Comparison of ENCODE assay signal across 8 cellular contexts in the genomic region with DNA sequence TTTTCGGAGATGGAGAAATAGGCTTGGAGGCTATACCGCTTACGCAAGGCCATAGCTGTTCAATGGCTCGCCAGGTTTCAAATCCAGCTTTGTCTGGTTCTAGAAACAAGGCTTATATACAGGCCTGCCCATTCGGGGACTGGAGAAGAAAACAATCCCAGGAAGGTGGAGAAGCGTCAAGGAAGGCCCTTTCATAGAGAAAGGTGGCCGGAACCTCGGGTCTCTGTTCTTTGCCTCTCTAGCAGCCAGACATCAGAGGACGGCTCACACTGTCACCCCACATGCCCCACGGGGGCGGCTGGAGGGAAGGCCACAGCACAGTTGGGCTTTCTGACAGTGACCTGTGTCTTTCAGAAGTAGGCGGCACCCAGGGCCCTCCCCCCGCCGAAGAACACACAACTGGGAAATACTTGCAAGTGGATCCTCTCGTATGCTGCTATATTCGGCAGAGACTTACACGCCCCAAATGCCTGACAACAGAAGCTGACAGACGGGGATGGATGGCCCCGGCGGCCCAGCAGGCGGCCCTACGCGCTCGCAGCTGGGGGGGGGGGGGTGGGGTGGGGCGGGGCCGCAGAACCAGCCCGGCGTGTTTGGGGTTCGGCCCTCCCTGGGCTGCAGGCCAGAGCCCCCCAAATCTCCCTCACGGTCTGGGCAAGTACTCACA. TPM values are rescaled to one million over a fixed set of nuclear protein-coding genes. Genes with fewer than 3 reads are reported as not detected.
DNase-seq lines count a peak whose midpoint lies in the region; ATAC-seq, FAIRE-seq and TF ChIP-seq lines count a peak whose summit lies in the region.

No MANE protein-coding gene starts in this region.

- no peak overlapping the region for H4K8ac ChIP-seq in mesendoderm (ENCODE audit: low read depth, low read length)

- peaks cover 52 to 83% of the 10 kb centered on the region in 2 experiments for H3K4me1 ChIP-seq in HCT116 (ENCODE audit: control insufficient read depth in 1 of 2, insufficient read depth in 2 of 2, low read length in 2 of 2)
- peaks cover 38% of the 10 kb centered on the region for H3K4me1 ChIP-seq in endothelial cell of umbilical vein (ENCODE audit: control insufficient read depth, extremely low read depth, insufficient read depth, low read length)
- H3K4me1 ChIP-seq in mesendoderm (ENCODE audit: control insufficient read depth, low read depth, low read length) = peaks cover 17% of the 10 kb centered on the region

- H2BK120ac ChIP-seq in mesendoderm (ENCODE audit: low read depth, low read length) = peak overlapping the region; percentile 9

- H2BK15ac ChIP-seq in mesendoderm (replicated peaks; ENCODE audit: low read depth) = no peak overlapping the region

- no peak overlapping the region for H4K5ac ChIP-seq in mesendoderm (ENCODE audit: low read length)

- H4K20me1 ChIP-seq in HCT116 (ENCODE audit: insufficient read depth) (no peaks in the 10 kb centered on the region), endothelial cell of umbilical vein (replicated peaks; ENCODE audit: control insufficient read depth, extremely low read depth, insufficient read depth, low read length) (no peaks in the 10 kb centered on the region)

- H2AK5ac ChIP-seq in mesendoderm (ENCODE audit: low read length) = peak overlapping the region; percentile 55

- H3K9me3 ChIP-seq in HCT116 (ENCODE audit: control insufficient read depth in 1 of 2, insufficient read depth in 1 of 2, low read depth in 1 of 2, low read length in 2 of 2) (no peaks in the 10 kb centered on the region), endothelial cell of umbilical vein (replicated peaks; ENCODE audit: control insufficient read depth, insufficient read depth, low read length) (no peaks in the 10 kb centered on the region)

- RAD21 ChIA-PET in HCT116 (lab: Charles Lee; ENCODE audit: low non-redundant PET in 1 of 2, low total read pairs in 2 of 2, uncharacterized antibody in 2 of 2, unreplicated experiment in 2 of 2) = interaction anchor here in 1 of 2 experiments (1.3 kb wide), 1 partner anchor 89 kb away, joined by 3 read pairs; a partner anchor contains a TSS

- TF ChIP-seq RAD21 in HCT116 (IDR thresholded peaks at IDR 0.05; ENCODE audit: low read depth) = no peak

- DNase-seq in BJ (ENCODE audit: low read depth) = no peak
- DNase-seq in HCT116 (ENCODE audit: low read depth, low spot score) = peak; percentile 75
- DNase-seq in NCI-H510A (lab: John Stamatoyannopoulos, UW) = peak; percentile 91
- DNase-seq in activated CD4-positive, alpha-beta T cell treated with anti-CD3 and anti-CD28 coated beads, Interleukin-2, amount 50 U/mL, for 48 hours = peak; percentile 66 to 77
- DNase-seq in endothelial cell of umbilical vein (ENCODE audit: low read depth, low spot score) = peak; percentile 51
- peak; percentile 93 for DNase-seq in mesendoderm
- DNase-seq in substantia nigra (lab: John Stamatoyannopoulos, UW) = peak in 42 of 49 donors; percentile 12 to 80 (median 48)

- peaks cover 5% of the 10 kb centered on the region for H3K79me1 ChIP-seq in mesendoderm (ENCODE audit: low read length)

- WGBS in mesendoderm (ENCODE audit: extremely low coverage, insufficient coverage, low lambda C conversion rate) = no CpG with 5 or more reads among the region's 30 CpGs

- CTCF ChIA-PET in BJ (lab: Yijun Ruan, JAX) (interaction anchor here (1.0 to 14.8 kb wide), 4 partner anchors 8 to 108 kb away, joined by 3 to 467 read pairs (median 25); a partner anchor contains a TSS), HCT116 (lab: Charles Lee) (interaction anchor here (6.9 kb wide), 1 partner anchor 12 kb away, joined by 149 read pairs; no protein-coding TSS in a partner anchor), endothelial cell of umbilical vein (lab: Charles Lee) (interaction anchor here (12.7 kb wide), 1 partner anchor 9 kb away, joined by 774 read pairs; a partner anchor contains a TSS)

- POLR2A ChIA-PET in BJ (lab: Charles Lee) (no interaction called here), HCT116 (lab: Charles Lee) (interaction anchor here (0.8 to 2.6 kb wide), 2 partner anchors 13 to 89 kb away, joined by 3 to 9 read pairs; no protein-coding TSS in a partner anchor), endothelial cell of umbilical vein (lab: Charles Lee) (no interaction called here)

- peak overlapping the region; percentile 65 for H3K4ac ChIP-seq in mesendoderm (ENCODE audit: low read depth, low read length)

- H3K18ac ChIP-seq in mesendoderm (ENCODE audit: low read length) = peak overlapping the region; percentile 100

- H3K23ac ChIP-seq in mesendoderm (ENCODE audit: low read length) = no peak overlapping the region

- peaks cover 33% of the 10 kb centered on the region for H3K79me2 ChIP-seq in HCT116 (ENCODE audit: insufficient read depth, low read length)
- H3K79me2 ChIP-seq in endothelial cell of umbilical vein (ENCODE audit: control insufficient read depth, insufficient read depth, low read length) = peaks cover 42% of the 10 kb centered on the region
- peaks cover 40% of the 10 kb centered on the region for H3K79me2 ChIP-seq in mesendoderm (ENCODE audit: control insufficient read depth, insufficient read depth, low read length)

- ATAC-seq in HCT116 (peak; percentile 15), GM21423 (IDR thresholded peaks at IDR 0.05; ENCODE audit: unreplicated experiment) (no peak)

- no peak overlapping the region for H2AFZ ChIP-seq in HCT116 (ENCODE audit: low read depth, low read length, poor library complexity, severe bottlenecking)
- H2AFZ ChIP-seq in endothelial cell of umbilical vein (ENCODE audit: low read depth, low read length) = no peak overlapping the region

- H3K36me3 ChIP-seq in BJ (ENCODE audit: control insufficient read depth, insufficient read depth, low read length) (peaks cover 6% of the 10 kb centered on the region), HCT116 (ENCODE audit: control insufficient read depth in 1 of 2, insufficient read depth in 2 of 2, low read length in 2 of 2) (no peaks in the 10 kb centered on the region), endothelial cell of umbilical vein (ENCODE audit: control insufficient read depth in 2 of 2, extremely low read depth in 1 of 2, insufficient read depth in 2 of 2, low read length in 2 of 2) (peaks cover 2 to 16% of the 10 kb centered on the region in 2 experiments), mesendoderm (ENCODE audit: control insufficient read depth, insufficient read depth, low read length) (no peaks in the 10 kb centered on the region)

- H3K9me1 ChIP-seq in endothelial cell of umbilical vein (replicated peaks; ENCODE audit: control insufficient read depth, extremely low read depth, insufficient read depth, low read length) = no peaks in the 10 kb centered on the region

- peak; percentile 67 for FAIRE-seq in endothelial cell of umbilical vein (lab: Jason Lieb, UNC)

- H3K4me2 ChIP-seq in HCT116 (ENCODE audit: low read length) (peak overlapping the region; percentile 99), endothelial cell of umbilical vein (ENCODE audit: insufficient read depth, low read length) (peak overlapping the region; percentile 56), mesendoderm (ENCODE audit: low read length) (peak overlapping the region; percentile 80)

- intact Hi-C loops in HCT116 (cut with micrococcal nuclease) (no loop called here), endothelial cell of umbilical vein (cut with micrococcal nuclease) (loop anchor here (5.0 kb wide), 1 partner anchor 172 kb away; a partner anchor contains a TSS)

- no peak for TF ChIP-seq POLR2A in HCT116 (IDR thresholded peaks at IDR 0.05; ENCODE audit: borderline replicate concordance, extremely low read depth, insufficient read depth, insufficient read length)
- TF ChIP-seq POLR2A in endothelial cell of umbilical vein (IDR thresholded peaks at IDR 0.05; ENCODE audit: low read depth, low read length) = no peak

- peak overlapping the region; percentile 100 for H3K27ac ChIP-seq in HCT116 (ENCODE audit: low read depth, low read length)
- peak overlapping the region; percentile 93 for H3K27ac ChIP-seq in endothelial cell of umbilical vein (ENCODE audit: insufficient read depth, low read depth, low read length)
- peak overlapping the region; percentile 100 for H3K27ac ChIP-seq in mesendoderm (ENCODE audit: low read depth, low read length)
- H3K27ac ChIP-seq in substantia nigra (ENCODE audit: low read depth, low read length, poor library complexity, severe bottlenecking) = peak overlapping the region; percentile 100

- H3K4me3 ChIP-seq in BJ (ENCODE audit: low read depth, low read length) (peak overlapping the region; percentile 79), HCT116 (replicated peaks in 1 of 2; ENCODE audit: low read depth in 1 of 2, low read length in 2 of 2) (peak overlapping the region; percentile 45 to 66), endothelial cell of umbilical vein (replicated peaks in 1 of 3; ENCODE audit: insufficient read depth in 1 of 3, low read depth in 1 of 3, low read length in 3 of 3) (peak overlapping the region; percentile 12 to 79 (median 59)), mesendoderm (ENCODE audit: low read length) (peak overlapping the region; percentile 67)

- BruUV-seq in HCT116 (replicated peaks; lab: Mats Ljungman, UMichigan) (no TSS peak), endothelial cell of umbilical vein (replicated peaks; lab: Mats Ljungman, UMichigan) (no TSS peak)

- no peaks in the 10 kb centered on the region for H3K27me3 ChIP-seq in BJ (ENCODE audit: control insufficient read depth, insufficient read depth, low read length)
- H3K27me3 ChIP-seq in HCT116 (ENCODE audit: insufficient read depth, low read length) = no peaks in the 10 kb centered on the region
- H3K27me3 ChIP-seq in endothelial cell of umbilical vein (ENCODE audit: control insufficient read depth in 2 of 2, insufficient read depth in 2 of 2, low read length in 2 of 2) = no peaks in the 10 kb centered on the region
- H3K27me3 ChIP-seq in mesendoderm (ENCODE audit: insufficient read depth, low read length, poor library complexity) = no peaks in the 10 kb centered on the region

- dilution Hi-C loops in endothelial cell of umbilical vein (cut with MboI; ENCODE audit: extremely low pct_ligation_motif_present, low sequenced_read_pairs) = no loop called here

- peak overlapping the region; percentile 94 for H3K56ac ChIP-seq in mesendoderm (ENCODE audit: low read length)

- no peaks in the 10 kb centered on the region for H3K9me2 ChIP-seq in HCT116 (ENCODE audit: insufficient read depth)

- peak overlapping the region; percentile 98 for H3K9ac ChIP-seq in HCT116 (ENCODE audit: low read length)
- H3K9ac ChIP-seq in endothelial cell of umbilical vein (replicated peaks; ENCODE audit: extremely low read depth, insufficient read depth, low read length) = peak overlapping the region; percentile 98
- peak overlapping the region; percentile 99 for H3K9ac ChIP-seq in mesendoderm (ENCODE audit: low read length)

- TF ChIP-seq CTCF in BJ (IDR thresholded peaks at IDR 0.05; ENCODE audit: insufficient read depth, low read depth, low read length) = no peak; the same call in 1 of the 2 replicates
- no peak for TF ChIP-seq CTCF in HCT116 (IDR thresholded peaks at IDR 0.05 in 2 of 3, conservative IDR thresholded peaks at IDR 0.05 in 1 of 3; ENCODE audit: borderline replicate concordance in 1 of 3, insufficient read depth in 1 of 3, low read depth in 2 of 3, low read length in 2 of 3)
- TF ChIP-seq CTCF in endothelial cell of umbilical vein (IDR thresholded peaks at IDR 0.05; ENCODE audit: extremely low read depth in 1 of 2, insufficient read depth in 1 of 2, low read depth in 1 of 2, low read length in 2 of 2) = no peak

- peak overlapping the region; percentile 87 for H2BK5ac ChIP-seq in mesendoderm (ENCODE audit: low read length)

RNA-seq across cellular contexts. Expression of a gene that starts 4.5 kb away (rescaled TPM):
- polyA plus RNA-seq in BJ (2011; rRNA removed) = 0.85 and 0.89 TPM in 2 replicates
- 2.0 and 4.1 TPM in 2 replicates for polyA minus RNA-seq in BJ (2011; rRNA and poly(A)+ RNA removed)
- total RNA-seq in HCT116 (2021; ENCODE audit: unreplicated experiment) = 17.5 TPM
- 6.6 and 7.3 TPM in 2 replicates for polyA plus RNA-seq in HCT116 (2012)
- total RNA-seq in endothelial cell of umbilical vein = 27.0 and 28.1 TPM in 2 replicates
- polyA plus RNA-seq in endothelial cell of umbilical vein = 2.3 and 2.6 TPM in 2 replicates
- polyA plus RNA-seq in endothelial cell of umbilical vein (2011; cell fraction: cytosol; rRNA removed) = 3.2 TPM in 2 replicates
- polyA plus RNA-seq in endothelial cell of umbilical vein (2011; cell fraction: nucleus; rRNA removed) = 6.7 and 7.0 TPM in 2 replicates
- 8.4 and 9.7 TPM in 2 replicates for polyA plus RNA-seq in endothelial cell of umbilical vein (2012)
- polyA minus RNA-seq in endothelial cell of umbilical vein = 3.3 and 4.1 TPM in 2 replicates
- 8.3 TPM for polyA minus RNA-seq in endothelial cell of umbilical vein (2011; cell fraction: cytosol; rRNA and poly(A)+ RNA removed)
- polyA minus RNA-seq in endothelial cell of umbilical vein (2011; cell fraction: nucleus; rRNA and poly(A)+ RNA removed) = 3.2 and 7.0 TPM in 2 replicates
- 11.4 TPM for polyA plus RNA-seq in mesendoderm (2013, experiment 1 of 2)
- 11.6 TPM for polyA plus RNA-seq in mesendoderm (2013, experiment 2 of 2)

RNA-seq across cellular contexts. Expression of a gene that starts 5.8 kb away (rescaled TPM):
- polyA plus RNA-seq in BJ (2011; rRNA removed) = 2.7 and 3.0 TPM in 2 replicates
- polyA minus RNA-seq in BJ (2011; rRNA and poly(A)+ RNA removed) = 7.6 and 8.2 TPM in 2 replicates
- total RNA-seq in HCT116 (2021; ENCODE audit: unreplicated experiment) = 116 TPM
- 93.4 and 134 TPM in 2 replicates for polyA plus RNA-seq in HCT116 (2012)
- 22.2 and 22.3 TPM in 2 replicates for total RNA-seq in endothelial cell of umbilical vein
- 9.3 and 12.0 TPM in 2 replicates for polyA plus RNA-seq in endothelial cell of umbilical vein
- polyA plus RNA-seq in endothelial cell of umbilical vein (2011; cell fraction: cytosol; rRNA removed) = 4.9 and 5.7 TPM in 2 replicates
- polyA plus RNA-seq in endothelial cell of umbilical vein (2011; cell fraction: nucleus; rRNA removed) = 35.7 and 45.9 TPM in 2 replicates
- 7.8 and 15.5 TPM in 2 replicates for polyA plus RNA-seq in endothelial cell of umbilical vein (2012)
- 9.0 and 9.7 TPM in 2 replicates for polyA minus RNA-seq in endothelial cell of umbilical vein
- 146 TPM for polyA minus RNA-seq in endothelial cell of umbilical vein (2011; cell fraction: cytosol; rRNA and poly(A)+ RNA removed)
- 36.3 and 41.7 TPM in 2 replicates for polyA minus RNA-seq in endothelial cell of umbilical vein (2011; cell fraction: nucleus; rRNA and poly(A)+ RNA removed)
- 15.5 TPM for polyA plus RNA-seq in mesendoderm (2013, experiment 1 of 2)
- 15.0 TPM for polyA plus RNA-seq in mesendoderm (2013, experiment 2 of 2)

RNA-seq across cellular contexts. Expression of a gene that starts 59.4 kb away (rescaled TPM):
- polyA plus RNA-seq in BJ (2011; rRNA removed) (0.05 TPM in 1 of 2 replicates, not detected in the other), endothelial cell of umbilical vein (not detected in 2 replicates)
- polyA minus RNA-seq in BJ (2011; rRNA and poly(A)+ RNA removed) = not detected in 2 replicates
- total RNA-seq in HCT116 (2021; ENCODE audit: unreplicated experiment) (1.1 TPM), endothelial cell of umbilical vein (not detected in 2 replicates)
- 1.5 TPM in 2 replicates for polyA plus RNA-seq in HCT116 (2012)
- not detected in 2 replicates for polyA plus RNA-seq in endothelial cell of umbilical vein (2011; cell fraction: cytosol; rRNA removed)
- not detected in 2 replicates for polyA plus RNA-seq in endothelial cell of umbilical vein (2011; cell fraction: nucleus; rRNA removed)
- polyA plus RNA-seq in endothelial cell of umbilical vein (2012) = not detected in 2 replicates
- not detected in 2 replicates for polyA minus RNA-seq in endothelial cell of umbilical vein
- polyA minus RNA-seq in endothelial cell of umbilical vein (2011; cell fraction: cytosol; rRNA and poly(A)+ RNA removed) = 3.2 TPM
- not detected in 2 replicates for polyA minus RNA-seq in endothelial cell of umbilical vein (2011; cell fraction: nucleus; rRNA and poly(A)+ RNA removed)
- polyA plus RNA-seq in mesendoderm (2013, experiment 1 of 2) = 0.46 TPM
- 0.42 TPM for polyA plus RNA-seq in mesendoderm (2013, experiment 2 of 2)
